8 cellular contexts compared by ENCODE assay signal in the genomic region with DNA sequence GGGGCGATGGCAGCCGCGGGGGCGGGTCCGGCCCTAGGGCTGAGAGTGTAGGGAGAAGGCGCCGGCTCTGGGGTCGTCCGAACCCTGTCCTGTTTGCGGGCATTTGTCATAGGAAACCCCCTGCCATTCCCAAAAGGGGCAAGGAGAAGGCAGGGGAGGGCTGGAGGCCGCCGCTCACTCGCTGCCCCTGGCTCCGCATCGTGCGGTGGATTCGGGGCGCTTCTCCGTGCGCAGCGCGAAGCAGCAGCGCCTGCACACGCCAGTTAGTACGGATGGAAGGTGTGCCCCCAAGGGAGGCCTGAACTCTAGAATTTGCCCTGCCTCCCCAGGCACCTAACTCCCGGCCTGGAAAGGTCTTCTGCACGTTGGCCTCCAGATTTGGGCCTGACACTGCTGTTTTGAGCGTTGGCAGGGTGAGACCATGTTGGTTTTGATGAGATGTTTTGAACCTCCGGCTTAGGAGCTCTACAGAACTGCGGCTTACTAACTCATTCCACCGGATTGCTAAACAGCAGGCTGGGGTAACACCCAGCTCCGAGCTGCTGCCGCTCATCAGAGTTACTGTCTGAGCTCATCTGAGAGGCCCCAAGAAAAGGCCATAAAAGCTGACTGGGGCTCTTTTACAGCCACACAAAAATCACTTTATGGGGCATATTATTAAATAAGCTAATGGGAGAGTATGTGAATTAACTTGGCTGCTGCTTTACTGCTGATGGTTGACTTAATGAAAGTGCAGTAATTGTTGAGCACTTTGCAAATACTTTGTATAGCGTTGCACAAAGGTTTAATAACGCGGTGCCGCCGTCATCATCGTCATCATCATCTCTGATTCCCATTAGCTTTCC. TPM values are rescaled to one million over a fixed set of nuclear protein-coding genes. Genes with fewer than 3 reads are reported as not detected.
DNase-seq lines count a peak whose midpoint lies in the region; ATAC-seq and TF ChIP-seq lines count a peak whose summit lies in the region.

No MANE protein-coding gene starts in this region.

- no peak overlapping the region for H2BK5ac ChIP-seq in trophoblast cell (ENCODE audit: low read depth, low read length, poor library complexity)

- no peak overlapping the region for H3K23ac ChIP-seq in trophoblast cell (ENCODE audit: low read length)

- no peaks in the 10 kb centered on the region for H3K9me3 Mint-ChIP-seq in activated naive CD4-positive, alpha-beta T cell treated with anti-CD3 and anti-CD28 coated beads for 36 hours

- no peak for TF ChIP-seq POLR2A in NB4 (IDR thresholded peaks at IDR 0.05; ENCODE audit: extremely low read depth, insufficient read length)

- H3K36me3 Mint-ChIP-seq in activated naive CD4-positive, alpha-beta T cell treated with anti-CD3 and anti-CD28 coated beads for 36 hours (ENCODE audit: low read depth): no peaks in the 10 kb centered on the region

- H3K4me2 ChIP-seq in trophoblast cell (ENCODE audit: low read length): peak overlapping the region; percentile 75

- H3K79me2 ChIP-seq in trophoblast cell (ENCODE audit: control insufficient read depth, insufficient read depth, low read length, poor library complexity): no peaks in the 10 kb centered on the region

- H2BK12ac ChIP-seq in trophoblast cell (ENCODE audit: low read length): no peak overlapping the region

- H3K4me3 ChIP-seq in NB4 (ENCODE audit: low read depth, low read length): peak overlapping the region; percentile 47
- H3K4me3 ChIP-seq in cardiac muscle cell: peak overlapping the region; percentile 68
- peak overlapping the region; percentile 75 for H3K4me3 ChIP-seq in trophoblast cell (ENCODE audit: low read depth, low read length)

- peak overlapping the region; percentile 87 for H3K4me3 Mint-ChIP-seq in activated naive CD4-positive, alpha-beta T cell treated with anti-CD3 and anti-CD28 coated beads for 36 hours

- H2AFZ ChIP-seq in trophoblast cell (ENCODE audit: insufficient read depth, low read length, poor library complexity): peak overlapping the region; percentile 66

- no CpG with 5 or more reads among the region's 39 CpGs for WGBS in trophoblast cell (ENCODE audit: extremely low coverage, insufficient coverage, insufficient read length)

- H3K4ac ChIP-seq in trophoblast cell (ENCODE audit: low read depth, low read length): no peak overlapping the region

- H3K4me1 ChIP-seq in cardiac muscle cell (ENCODE audit: low read depth): no peaks in the 10 kb centered on the region
- peaks cover 8 to 10% of the 10 kb centered on the region in 2 experiments for H3K4me1 ChIP-seq in trophoblast cell (ENCODE audit: control insufficient read depth in 1 of 2, insufficient read depth in 2 of 2, low read length in 2 of 2)

- DNase-seq in G401 (ENCODE audit: low spot score): peak; percentile 51
- peak; percentile 66 for DNase-seq in NB4 (ENCODE audit: low read depth)
- peak; percentile 69 for DNase-seq in activated naive CD4-positive, alpha-beta T cell treated with anti-CD3 and anti-CD28 coated beads for 36 hours
- DNase-seq in cardiac muscle cell (ENCODE audit: low read depth in 1 of 2, low spot score in 1 of 2): peak in 1 of 2 donors; percentile 72
- peak in 1 of 2 donors; percentile 45 for DNase-seq in trophoblast cell
- no peak for DNase-seq in NCI-H1092 treated with DMSO at 0.1 percent for 48 hours (lab: John Stamatoyannopoulos, UW)
- no peak for DNase-seq in NCI-H1092 (lab: John Stamatoyannopoulos, UW)

- H2BK120ac ChIP-seq in trophoblast cell (ENCODE audit: insufficient read depth, low read length, poor library complexity): no peak overlapping the region

- H3K9ac ChIP-seq in trophoblast cell (ENCODE audit: low read length): no peak overlapping the region

- CTCF ChIA-PET in activated naive CD4-positive, alpha-beta T cell treated with anti-CD3 and anti-CD28 coated beads for 36 hours (lab: Charles Lee): interaction anchor here (0.6 to 1.4 kb wide), 2 partner anchors 142 to 348 kb away, joined by 4 to 5 read pairs; no protein-coding TSS in a partner anchor

- peaks cover 76% of the 10 kb centered on the region for H3K27me3 ChIP-seq in cardiac muscle cell
- H3K27me3 ChIP-seq in trophoblast cell (ENCODE audit: insufficient read depth, low read length): no peaks in the 10 kb centered on the region

- H3K36me3 ChIP-seq in cardiac muscle cell: no peaks in the 10 kb centered on the region
- no peaks in the 10 kb centered on the region for H3K36me3 ChIP-seq in trophoblast cell (ENCODE audit: control insufficient read depth in 1 of 2, insufficient read depth in 2 of 2, low read length in 2 of 2)

- TF ChIP-seq CTCF in NB4 (IDR thresholded peaks at IDR 0.05; ENCODE audit: low read depth, low read length) (no peak), cardiac muscle cell (IDR thresholded peaks at IDR 0.05; ENCODE audit: low read depth, low read length) (no peak)

- H3K9me3 ChIP-seq in cardiac muscle cell (ENCODE audit: low read depth) (no peaks in the 10 kb centered on the region), trophoblast cell (ENCODE audit: insufficient read depth, low read depth, low read length) (no peaks in the 10 kb centered on the region)

- peaks cover 4% of the 10 kb centered on the region for H3K79me1 ChIP-seq in trophoblast cell (ENCODE audit: low read length)

- H3K27me3 Mint-ChIP-seq in activated naive CD4-positive, alpha-beta T cell treated with anti-CD3 and anti-CD28 coated beads for 36 hours (ENCODE audit: low read depth): peaks cover 34% of the 10 kb centered on the region

- H4K12ac ChIP-seq in trophoblast cell (ENCODE audit: low read depth, low read length): no peak overlapping the region

- no peak overlapping the region for H4K91ac ChIP-seq in trophoblast cell (ENCODE audit: low read depth, low read length)

- H4K8ac ChIP-seq in trophoblast cell (ENCODE audit: low read depth, low read length): no peak overlapping the region

- intact Hi-C loops in activated naive CD4-positive, alpha-beta T cell treated with anti-CD3 and anti-CD28 coated beads for 36 hours (cut with micrococcal nuclease): loop anchor here (1.0 to 5.0 kb wide), 4 partner anchors 23 to 652 kb away; partner anchors contain the start of genes HEATR1 and MTR

- no peak overlapping the region for H3K14ac ChIP-seq in trophoblast cell (ENCODE audit: low read length)

- H3K27ac Mint-ChIP-seq in activated naive CD4-positive, alpha-beta T cell treated with anti-CD3 and anti-CD28 coated beads for 36 hours: no peak overlapping the region

- in situ Hi-C loops in G401 (cut with HindIII; ENCODE audit: low sequenced_read_pairs): no loop called here

- H3K18ac ChIP-seq in trophoblast cell (ENCODE audit: low read length): no peak overlapping the region

- H3K4me1 Mint-ChIP-seq in activated naive CD4-positive, alpha-beta T cell treated with anti-CD3 and anti-CD28 coated beads for 36 hours (ENCODE audit: low read depth): peaks cover 9% of the 10 kb centered on the region

- H2AK5ac ChIP-seq in trophoblast cell (ENCODE audit: low read length): no peak overlapping the region

- H3K27ac ChIP-seq in cardiac muscle cell: no peak overlapping the region
- no peak overlapping the region for H3K27ac ChIP-seq in trophoblast cell (ENCODE audit: low read depth, low read length)

- ATAC-seq in GM21786 (IDR thresholded peaks at IDR 0.05; ENCODE audit: unreplicated experiment): peak; percentile 23

RNA-seq across cellular contexts. Expression of gene GPR137B, which starts 1.0 kb away (rescaled TPM):
- 0.37 and 4.2 TPM in 2 replicates for total RNA-seq in G401 (2014; rRNA removed; shearing (Covaris generic))
- total RNA-seq in activated naive CD4-positive, alpha-beta T cell treated with anti-CD3 and anti-CD28 coated beads for 36 hours: 1 to 10 TPM; 1.6 to 2.4 TPM
- total RNA-seq in cardiac muscle cell: 3.0 and 4.8 TPM in 2 replicates
- polyA plus RNA-seq in cardiac muscle cell: 0.87 and 4.7 TPM in 2 replicates
- 7.9 and 8.0 TPM in 2 replicates for polyA plus RNA-seq in trophoblast cell (2013)

Comparison
In these comparisons a context has a peak if more than half of its experiments do, and no peak if none do; other contexts are left out.
1. DNase-seq: peak in G401 (single experiment), NB4 (single experiment) and activated naive CD4-positive, alpha-beta T cell treated with anti-CD3 and anti-CD28 coated beads for 36 hours (single experiment); none in NCI-H1092 treated with DMSO at 0.1 percent for 48 hours (single experiment) and NCI-H1092 (single experiment).
2. Peak in every context shown above with its lines, with median percentiles within 50 percentile points of each other: H3K4me3 ChIP-seq.